8 cellular contexts compared by ENCODE assay signal in genomic region chr1:18913065-18913502, GRCh38. TPM values are rescaled to one million over a fixed set of nuclear protein-coding genes. Genes with fewer than 3 reads are reported as not detected.
DNase-seq lines count a peak whose midpoint lies in the region; ATAC-seq and TF ChIP-seq lines count a peak whose summit lies in the region.

No MANE protein-coding gene starts in this region.

- no peak overlapping the region for H3K4me3 Mint-ChIP-seq in T-cell

- H3K4me2 ChIP-seq in Karpas-422 (ENCODE audit: low read depth, low read length, poor library complexity, severe bottlenecking) = no peak overlapping the region

- H3K4me1 ChIP-seq in Karpas-422 (ENCODE audit: low read length) = 0 out of 2 replicates have a peak, but pooled peaks cover under 1% of the 10 kb centered on the region
- H3K4me1 ChIP-seq in adipocyte (ENCODE audit: control insufficient read depth, insufficient read depth, low read length) = peaks cover 22% of the 10 kb centered on the region
- peaks cover 49% of the 10 kb centered on the region for H3K4me1 ChIP-seq in left ventricle myocardium inferior

- no peaks in the 10 kb centered on the region for H3K9me3 ChIP-seq in Karpas-422 (ENCODE audit: low read length)
- no peaks in the 10 kb centered on the region for H3K9me3 ChIP-seq in adipocyte (ENCODE audit: control insufficient read depth, low read length)
- no peaks in the 10 kb centered on the region for H3K9me3 ChIP-seq in left ventricle myocardium inferior (replicated peaks)

- intact Hi-C loops in left ventricle myocardium inferior (cut with micrococcal nuclease) = no loop called here

- H3K4me3 ChIP-seq in Karpas-422 (ENCODE audit: low read length) = no peak overlapping the region
- H3K4me3 ChIP-seq in adipocyte (ENCODE audit: low read length) = no peak overlapping the region
- H3K4me3 ChIP-seq in left ventricle myocardium inferior = peak overlapping the region; percentile 12

- H3K27me3 ChIP-seq in Karpas-422 (ENCODE audit: low read length) = no peaks in the 10 kb centered on the region
- no peaks in the 10 kb centered on the region for H3K27me3 ChIP-seq in adipocyte (replicated peaks; ENCODE audit: control insufficient read depth, insufficient read depth, low read length)
- H3K27me3 ChIP-seq in left ventricle myocardium inferior (ENCODE audit: low read depth) = no peaks in the 10 kb centered on the region

- POLR2A ChIA-PET in T-cell (lab: Charles Lee) = no interaction called here

- CTCF ChIA-PET in T-cell (lab: Charles Lee) = interaction anchor here (0.6 to 2.2 kb wide), 14 partner anchors 10 to 331 kb away, joined by 3 to 19 read pairs (median 4); partner anchors contain the start of genes ALDH4A1 (in 1 of the 2) and IFFO2 (in 1 of the 2)

- no peaks in the 10 kb centered on the region for H3K9me3 Mint-ChIP-seq in T-cell

- peak; percentile 34 for DNase-seq in GF-D8 (lab: John Stamatoyannopoulos, UW)
- peak; percentile 86 for DNase-seq in Karpas-422
- DNase-seq in T-cell = peak; percentile 31 to 77 (median 63)
- peak; percentile 87 for DNase-seq in adipocyte (ENCODE audit: low read depth)
- peak; percentile 84 for DNase-seq in left ventricle myocardium inferior
- peak; percentile 90 for DNase-seq in retina
- no peak for DNase-seq in NCI-H187 (lab: John Stamatoyannopoulos, UW)
- DNase-seq in NCI-H128 (lab: John Stamatoyannopoulos, UW; ENCODE audit: unreplicated experiment) = no peak

- H3K36me3 Mint-ChIP-seq in T-cell = peaks cover 31% of the 10 kb centered on the region

- TF ChIP-seq CTCF in left ventricle myocardium inferior (IDR thresholded peaks at IDR 0.05; ENCODE audit: borderline replicate concordance) = peak; percentile 94

- ATAC-seq in T-cell (replicated peaks in 1 of 4) = peak; percentile 73 to 89 (median 80)

- H3K9ac ChIP-seq in Karpas-422 (ENCODE audit: low read length) = no peak overlapping the region
- H3K9ac ChIP-seq in adipocyte (ENCODE audit: low read length) = peak overlapping the region; percentile 75

- H4K20me1 ChIP-seq in Karpas-422 (ENCODE audit: insufficient read depth, low read depth, low read length) = 0 out of 2 replicates have a peak, but pooled peaks cover 5% of the 10 kb centered on the region

- no peak overlapping the region for H3K27ac ChIP-seq in Karpas-422 (ENCODE audit: low read length)
- H3K27ac ChIP-seq in left ventricle myocardium inferior (replicated peaks) = peak overlapping the region; percentile 81

- H3K27me3 Mint-ChIP-seq in T-cell = no peaks in the 10 kb centered on the region

- H3K9me2 ChIP-seq in Karpas-422 (replicated peaks; ENCODE audit: insufficient read depth, low read length) = no peaks in the 10 kb centered on the region

- H2AFZ ChIP-seq in Karpas-422 (ENCODE audit: low read length) = no peak overlapping the region

- no peaks in the 10 kb centered on the region for H3K36me3 ChIP-seq in Karpas-422 (ENCODE audit: insufficient read depth, low read length)
- H3K36me3 ChIP-seq in adipocyte (ENCODE audit: control insufficient read depth, insufficient read depth, low read length, severe bottlenecking) = peaks cover 30% of the 10 kb centered on the region
- H3K36me3 ChIP-seq in left ventricle myocardium inferior = peaks cover 27% of the 10 kb centered on the region

- peak overlapping the region; percentile 67 to 73 for H3K27ac Mint-ChIP-seq in T-cell

- H3K4me1 Mint-ChIP-seq in T-cell = peaks cover 12 to 21% (median 13%) of the 10 kb centered on the region in 3 donors

- no peaks in the 10 kb centered on the region for H3K79me2 ChIP-seq in Karpas-422 (ENCODE audit: low read length)

RNA-seq across cellular contexts. Expression of gene ALDH4A1, which starts 10.7 kb away (rescaled TPM):
- 0.58 TPM in 1 of 2 replicates, not detected in the other for total RNA-seq in Karpas-422 (2014; rRNA removed; shearing (Covaris generic); ENCODE audit: low replicate concordance)
- total RNA-seq in T-cell (1 to 10 TPM in 4 of 5 donors, under 1 TPM in 1; 0.85 to 2.8 (median 2.2) TPM), left ventricle myocardium inferior (35.9 TPM)

RNA-seq across cellular contexts. Expression of gene IFFO2, which starts 43.4 kb away (rescaled TPM):
- not detected in 2 replicates for total RNA-seq in Karpas-422 (2014; rRNA removed; shearing (Covaris generic); ENCODE audit: low replicate concordance)
- total RNA-seq in T-cell (10 to 100 TPM; 36.0 to 76.2 (median 37.7) TPM), left ventricle myocardium inferior (3.3 TPM)

RNA-seq across cellular contexts. Expression of gene TAS1R2, which starts 53.6 kb away (rescaled TPM):
- not detected in 2 replicates for total RNA-seq in Karpas-422 (2014; rRNA removed; shearing (Covaris generic); ENCODE audit: low replicate concordance)
- total RNA-seq in T-cell (not detected), left ventricle myocardium inferior (not detected)

Comparison
In these comparisons a context has a peak if more than half of its experiments do, and no peak if none do; other contexts are left out.
1. DNase-seq: peak in GF-D8 (single experiment), Karpas-422 (single experiment), T-cell (34 of 34), adipocyte (single experiment), left ventricle myocardium inferior (single experiment) and retina (single experiment); none in NCI-H187 (0 of 2) and NCI-H128 (single experiment).